ENCODE assay signal across 10 cellular contexts in genomic region chr19:47414469-47414868, GRCh38. TPM values are rescaled to one million over a fixed set of nuclear protein-coding genes. Genes with fewer than 3 reads are reported as not detected.
A peak's percentile ranks its signal among the peaks of the same experiment; 100 is the strongest.
DNase-seq lines count a peak whose midpoint lies in the region; ATAC-seq, FAIRE-seq and TF ChIP-seq lines count a peak whose summit lies in the region.
"Had no signal": no experiment of that assay in that cellular context is flagged by ENCODE, and none has a peak within 500 bp of the region (broad histone marks: within the 10 kb centered on the region; RNA-seq: fewer than 3 reads in every experiment).

No MANE protein-coding gene starts in this region.

- H2BK12ac ChIP-seq in H1 (ENCODE audit: low read depth, low read length) (no peak overlapping the region; the same call in 1 of the 2 replicates), trophoblast cell (ENCODE audit: low read length) (no peak overlapping the region)

- no peak overlapping the region for H4K5ac ChIP-seq in H1 (ENCODE audit: insufficient read length, low read depth, low read length)

- H3K23ac ChIP-seq in H1 (ENCODE audit: insufficient read length), result no peak overlapping the region
- no peak overlapping the region for H3K23ac ChIP-seq in trophoblast cell (ENCODE audit: low read length)

- POLR2A ChIA-PET in H1 (lab: Charles Lee; ENCODE audit: partially characterized antibody), result interaction anchor here (0.6 to 1.5 kb wide), 5 partner anchors 15 to 235 kb away, joined by 3 read pairs; no protein-coding TSS in a partner anchor
- POLR2A ChIA-PET in CD4-positive, alpha-beta T cell (lab: Charles Lee), result no interaction called here

- no peak overlapping the region for H2BK5ac ChIP-seq in H1 (ENCODE audit: low read depth, low read length)
- no peak overlapping the region for H2BK5ac ChIP-seq in trophoblast cell (ENCODE audit: low read depth, low read length, poor library complexity)

- peak; percentile 70 to 86 (median 79) for TF ChIP-seq CTCF in H1 (IDR thresholded peaks at IDR 0.05; ENCODE audit: control extremely low read depth in 1 of 3, insufficient read depth in 1 of 3, low read depth in 1 of 3, low read length in 3 of 3)
- no peak for TF ChIP-seq CTCF in CD4-positive, alpha-beta T cell (IDR thresholded peaks at IDR 0.05)

- H3K36me3 ChIP-seq in H1 (ENCODE audit: control insufficient read depth in 2 of 4, insufficient read depth in 4 of 4, low read length in 3 of 4) (peaks cover 0 to 3% (median 0%) of the 10 kb centered on the region in 4 experiments; a peak in 1 of 8 replicates), trophoblast cell (ENCODE audit: control insufficient read depth in 1 of 2, insufficient read depth in 2 of 2, low read length in 2 of 2) (no peaks in the 10 kb centered on the region)

- no peak overlapping the region for H4K8ac ChIP-seq in H1 (ENCODE audit: extremely low read depth, insufficient read depth, low read length)
- H4K8ac ChIP-seq in trophoblast cell (ENCODE audit: low read depth, low read length), result no peak overlapping the region

- TF ChIP-seq EP300 in H1 (IDR thresholded peaks at IDR 0.05; ENCODE audit: borderline replicate concordance in 1 of 2, low read depth in 2 of 2, low read length in 2 of 2), result no peak

- H4K91ac ChIP-seq in H1 (replicated peaks; ENCODE audit: insufficient read length, low read length) (no peak overlapping the region), trophoblast cell (ENCODE audit: low read depth, low read length) (no peak overlapping the region)

- H2BK15ac ChIP-seq in H1 (ENCODE audit: low read length), result peak overlapping the region; percentile 92; the same call in 1 of the 2 replicates

- H3K4me3 ChIP-seq in H1 (ENCODE audit: extremely low read depth in 1 of 4, insufficient read depth in 2 of 4, low read depth in 3 of 4, low read length in 4 of 4) (no peak overlapping the region), trophoblast cell (ENCODE audit: low read depth, low read length) (peak overlapping the region; percentile 0)

- WGBS in H1 (ENCODE audit: extremely low coverage in 1 of 2, insufficient coverage in 1 of 2, insufficient read length in 1 of 2, insufficient replicate concordance in 2 of 2, low coverage in 1 of 2, low lambda C conversion rate in 2 of 2, missing lambda C conversion rate in 1 of 2), 2 experiments, result 72% methylated on average over 21 of the region's 21 CpGs; no CpG with 5 or more reads in 1 of the 2 experiments
- no CpG with 5 or more reads among the region's 21 CpGs for WGBS in trophoblast cell (ENCODE audit: extremely low coverage, insufficient coverage, insufficient read length)

- peaks cover 19% of the 10 kb centered on the region for H3K23me2 ChIP-seq in H1 (ENCODE audit: low read depth, low read length)

- H3K4me1 Mint-ChIP-seq in CD4-positive, alpha-beta T cell (ENCODE audit: low read depth), result peaks cover 20% of the 10 kb centered on the region

- ATAC-seq in CD4-positive, alpha-beta T cell (ENCODE audit: poor library complexity), result no peak
- no peak for ATAC-seq in GM19351 (IDR thresholded peaks at IDR 0.05; ENCODE audit: unreplicated experiment)

- intact Hi-C loops in CD4-positive, alpha-beta T cell (cut with DNase I, micrococcal nuclease), result no loop called here

- H3K4me3 Mint-ChIP-seq in CD4-positive, alpha-beta T cell, result no peak overlapping the region
- H3K4me3 Mint-ChIP-seq: natural killer cell treated with Interleukin-12 subunit alpha and Interleukin-12 subunit beta and Interleukin-15 and Interleukin-18, amount 100 ng/mL, for 72 hours had no signal

- H3K36me3 Mint-ChIP-seq in CD4-positive, alpha-beta T cell (ENCODE audit: low read depth), result no peaks in the 10 kb centered on the region
- H3K36me3 Mint-ChIP-seq: natural killer cell treated with Interleukin-12 subunit alpha and Interleukin-12 subunit beta and Interleukin-15 and Interleukin-18, amount 100 ng/mL, for 72 hours had no signal

- peak; percentile 78 to 85 for TF ChIP-seq RAD21 in H1 (IDR thresholded peaks at IDR 0.05 in 1 of 2, conservative IDR thresholded peaks at IDR 0.05 in 1 of 2; ENCODE audit: low read depth in 2 of 2, low read length in 2 of 2)

- H3K9me3 Mint-ChIP-seq in CD4-positive, alpha-beta T cell, result no peaks in the 10 kb centered on the region
- H3K9me3 Mint-ChIP-seq: natural killer cell treated with Interleukin-12 subunit alpha and Interleukin-12 subunit beta and Interleukin-15 and Interleukin-18, amount 100 ng/mL, for 72 hours had no signal

- no peak overlapping the region for H2AK5ac ChIP-seq in H1 (ENCODE audit: low read depth, low read length)
- no peak overlapping the region for H2AK5ac ChIP-seq in trophoblast cell (ENCODE audit: low read length)

- no peaks in the 10 kb centered on the region for H3K9me3 ChIP-seq in H1 (ENCODE audit: insufficient read depth in 2 of 2, low read depth in 1 of 2, low read length in 1 of 2)
- peaks cover 3% of the 10 kb centered on the region for H3K9me3 ChIP-seq in trophoblast cell (ENCODE audit: insufficient read depth, low read depth, low read length)
- H3K9me3 ChIP-seq in CD4-positive, alpha-beta T cell (ENCODE audit: control insufficient read depth, low read length), result no peaks in the 10 kb centered on the region

- no peak for FAIRE-seq in H1 (lab: Jason Lieb, UNC)

- no peak for TF ChIP-seq POLR2A in H1 (IDR thresholded peaks at IDR 0.05; ENCODE audit: control extremely low read depth in 1 of 2, low read depth in 2 of 2, low read length in 2 of 2)

- no peak overlapping the region for H3K27ac Mint-ChIP-seq in CD4-positive, alpha-beta T cell
- H3K27ac Mint-ChIP-seq: natural killer cell treated with Interleukin-12 subunit alpha and Interleukin-12 subunit beta and Interleukin-15 and Interleukin-18, amount 100 ng/mL, for 72 hours had no signal

- no peaks in the 10 kb centered on the region for H3K79me1 ChIP-seq in H1 (ENCODE audit: low read depth, low read length)
- H3K79me1 ChIP-seq in trophoblast cell (ENCODE audit: low read length), result no peaks in the 10 kb centered on the region

- H3K4ac ChIP-seq in H1 (replicated peaks; ENCODE audit: insufficient read length, low read depth, low read length), result no peak overlapping the region
- no peak overlapping the region for H3K4ac ChIP-seq in trophoblast cell (ENCODE audit: low read depth, low read length)

- no peak overlapping the region for H4K12ac ChIP-seq in trophoblast cell (ENCODE audit: low read depth, low read length)

- H3K27ac ChIP-seq in H1 (ENCODE audit: low read depth, low read length) (no peak overlapping the region), trophoblast cell (ENCODE audit: low read depth, low read length) (no peak overlapping the region)
- no peak overlapping the region for H3K27ac ChIP-seq in CD4-positive, alpha-beta T cell (ENCODE audit: low read depth, low read length)

- H2AFZ ChIP-seq in H1 (ENCODE audit: low read length) (no peak overlapping the region), trophoblast cell (ENCODE audit: insufficient read depth, low read length, poor library complexity) (no peak overlapping the region)

- H3K27me3 ChIP-seq in H1 (replicated peaks in 1 of 4; ENCODE audit: control insufficient read depth in 3 of 4, extremely low read depth in 1 of 4, insufficient read depth in 3 of 4, low read length in 3 of 4), result peaks cover 12 to 35% (median 32%) of the 10 kb centered on the region in 4 experiments
- peaks cover 35% of the 10 kb centered on the region for H3K27me3 ChIP-seq in trophoblast cell (ENCODE audit: insufficient read depth, low read length)
- H3K27me3 ChIP-seq in CD4-positive, alpha-beta T cell (ENCODE audit: control insufficient read depth, insufficient read depth, low read length), result peaks cover 36% of the 10 kb centered on the region

- H2BK20ac ChIP-seq in H1 (ENCODE audit: low read length), result no peak overlapping the region

- CTCF ChIA-PET in H1 (lab: Charles Lee; ENCODE audit: partially characterized antibody), result interaction anchor here (0.6 to 5.2 kb wide), 17 partner anchors 12 to 130 kb away, joined by 3 to 32 read pairs (median 5); no protein-coding TSS in a partner anchor
- CTCF ChIA-PET in CD4-positive, alpha-beta T cell (lab: Charles Lee), result interaction anchor here (1.0 kb wide), 1 partner anchor 66 kb away, joined by 3 read pairs; no protein-coding TSS in a partner anchor

- no peak overlapping the region for H3K18ac ChIP-seq in H1 (ENCODE audit: extremely low read depth, low read length)
- H3K18ac ChIP-seq in trophoblast cell (ENCODE audit: low read length), result no peak overlapping the region

- no peak overlapping the region for H3K56ac ChIP-seq in H1 (replicated peaks; ENCODE audit: insufficient read length, low read depth, low read length)

- H2BK120ac ChIP-seq in H1 (replicated peaks; ENCODE audit: low read depth, low read length) (no peak overlapping the region), trophoblast cell (ENCODE audit: insufficient read depth, low read length, poor library complexity) (no peak overlapping the region)

- peaks cover 6 to 18% (median 10%) of the 10 kb centered on the region in 4 experiments for H3K4me1 ChIP-seq in H1 (replicated peaks in 1 of 4; ENCODE audit: control insufficient read depth in 3 of 4, insufficient read depth in 4 of 4, low read length in 3 of 4)
- peaks cover 0 to under 1% of the 10 kb centered on the region in 2 experiments for H3K4me1 ChIP-seq in trophoblast cell (ENCODE audit: control insufficient read depth in 1 of 2, insufficient read depth in 2 of 2, low read length in 2 of 2)

- H4K20me1 ChIP-seq in H1 (replicated peaks in 1 of 2; ENCODE audit: control insufficient read depth in 1 of 2, insufficient read depth in 2 of 2, low read length in 2 of 2), result peaks cover 3 to 12% of the 10 kb centered on the region in 2 experiments

- no peak overlapping the region for H3K4me2 ChIP-seq in H1 (ENCODE audit: insufficient read depth in 1 of 2, low read depth in 2 of 2, low read length in 2 of 2)
- no peak overlapping the region for H3K4me2 ChIP-seq in trophoblast cell (ENCODE audit: low read length)

- H3K27me3 Mint-ChIP-seq in CD4-positive, alpha-beta T cell, result peaks cover 51% of the 10 kb centered on the region

- H3K79me2 ChIP-seq in H1 (ENCODE audit: control insufficient read depth in 1 of 2, insufficient read depth in 2 of 2, low read length in 2 of 2) (no peaks in the 10 kb centered on the region), trophoblast cell (ENCODE audit: control insufficient read depth, insufficient read depth, low read length, poor library complexity) (no peaks in the 10 kb centered on the region)

- DNase-seq in NCI-H2081 (lab: John Stamatoyannopoulos, UW) (peak; percentile 48 to 49), NCI-H2081 treated with DMSO at 0.1 percent for 48 hours (lab: John Stamatoyannopoulos, UW) (no peak), NAMALWA (ENCODE audit: low spot score) (peak; percentile 53), H1 (ENCODE audit: low read depth in 1 of 2, low spot score in 2 of 2) (peak in 1 of 2 experiments; percentile 70), trophoblast cell (peak; percentile 62 to 69), GDM1 (lab: John Stamatoyannopoulos, UW) (no peak)
- no peak for DNase-seq in CD4-positive, alpha-beta T cell
- DNase-seq: IMR-90 had no signal

- H3K9ac ChIP-seq in H1 (replicated peaks in 1 of 4; ENCODE audit: extremely low read depth in 1 of 4, low read depth in 3 of 4, low read length in 3 of 4) (no peak overlapping the region), trophoblast cell (ENCODE audit: low read length) (no peak overlapping the region)

- H3K14ac ChIP-seq in H1 (ENCODE audit: insufficient read length) (no peak overlapping the region), trophoblast cell (ENCODE audit: low read length) (no peak overlapping the region)

RNA-seq across cellular contexts. Expression of gene MEIS3, which starts 4.9 kb away (rescaled TPM):
- total RNA-seq in H1 (2021; fragmentation: NEBNext Ultra II Directional; extraction: Animal tissue kit (Norgen Biotek cat#: 25700)), result 27.4 and 28.2 TPM in 2 replicates
- 24.5 and 34.0 TPM in 2 replicates for polyA plus RNA-seq in H1 (2011; rRNA removed)
- polyA plus RNA-seq in H1 (2011; cell fraction: cytosol; rRNA removed), result 25.2 TPM
- 40.6 TPM for polyA plus RNA-seq in H1 (2011; cell fraction: nucleus; rRNA removed)
- 21.5 to 39.7 TPM (median 35.7 TPM) in 4 replicates for polyA plus RNA-seq in H1 (2012, experiment 1 of 2)
- 30.6 TPM for polyA plus RNA-seq in H1 (2012, experiment 2 of 2)
- polyA plus RNA-seq in H1 (2013, experiment 1 of 2), result 36.7 TPM
- polyA plus RNA-seq in H1 (2013, experiment 2 of 2), result 36.5 TPM
- polyA minus RNA-seq in H1 (2011; rRNA and poly(A)+ RNA removed), result 11.1 TPM in 2 replicates
- 12.3 TPM for polyA minus RNA-seq in H1 (2011; cell fraction: cytosol; rRNA and poly(A)+ RNA removed)
- 11.0 TPM for polyA minus RNA-seq in H1 (2011; cell fraction: nucleus; rRNA and poly(A)+ RNA removed)
- 6.2 and 6.4 TPM in 2 replicates for polyA plus RNA-seq in trophoblast cell (2013)
- under 1 TPM in 1 of 2 experiments, not detected in 1; 0.47 TPM for total RNA-seq in CD4-positive, alpha-beta T cell
- total RNA-seq: natural killer cell treated with Interleukin-12 subunit alpha and Interleukin-12 subunit beta and Interleukin-15 and Interleukin-18, amount 100 ng/mL, for 72 hours had no signal

RNA-seq across cellular contexts. Expression of gene SLC8A2, which starts 57.2 kb away (rescaled TPM):
- total RNA-seq in H1 (2021; fragmentation: NEBNext Ultra II Directional; extraction: Animal tissue kit (Norgen Biotek cat#: 25700)), result 7.3 and 8.3 TPM in 2 replicates
- 12.4 and 15.7 TPM in 2 replicates for polyA plus RNA-seq in H1 (2011; rRNA removed)
- polyA plus RNA-seq in H1 (2011; cell fraction: cytosol; rRNA removed), result 9.3 TPM
- 16.6 TPM for polyA plus RNA-seq in H1 (2011; cell fraction: nucleus; rRNA removed)
- 7.1 to 14.9 TPM (median 11.4 TPM) in 4 replicates for polyA plus RNA-seq in H1 (2012, experiment 1 of 2)
- polyA plus RNA-seq in H1 (2012, experiment 2 of 2), result 6.9 TPM
- 6.6 TPM for polyA plus RNA-seq in H1 (2013, experiment 1 of 2)
- 6.1 TPM for polyA plus RNA-seq in H1 (2013, experiment 2 of 2)
- 27.9 and 30.5 TPM in 2 replicates for polyA minus RNA-seq in H1 (2011; rRNA and poly(A)+ RNA removed)
- 12.6 TPM for polyA minus RNA-seq in H1 (2011; cell fraction: cytosol; rRNA and poly(A)+ RNA removed)
- polyA minus RNA-seq in H1 (2011; cell fraction: nucleus; rRNA and poly(A)+ RNA removed), result 9.7 TPM
- 0.29 and 0.47 TPM in 2 replicates for polyA plus RNA-seq in trophoblast cell (2013)
- total RNA-seq in CD4-positive, alpha-beta T cell, result not detected
- total RNA-seq: IMR-90; natural killer cell treated with Interleukin-12 subunit alpha and Interleukin-12 subunit beta and Interleukin-15 and Interleukin-18, amount 100 ng/mL, for 72 hours had no signal

Comparison
In these comparisons a context has a peak if more than half of its experiments do, and no peak if none do; other contexts are left out.
1. DNase-seq: peak in NCI-H2081 (2 of 2), NAMALWA (single experiment) and trophoblast cell (2 of 2); none in NCI-H2081 treated with DMSO at 0.1 percent for 48 hours (single experiment), GDM1 (single experiment) and CD4-positive, alpha-beta T cell (0 of 10).
2. RNA of gene MEIS3, which starts 4.9 kb away (total RNA-seq): 27.4 to 28.2 TPM in H1; 0.47 TPM in CD4-positive, alpha-beta T cell; every median in the first group is over 10 times any median in the second.